ENCODE assay signal across 11 cellular contexts in genomic region chr17:47651704-47652103, GRCh38. TPM values are rescaled to one million over a fixed set of nuclear protein-coding genes. Genes with fewer than 3 reads are reported as not detected.
A peak's percentile ranks its signal among the peaks of the same experiment; 100 is the strongest.
DNase-seq lines count a peak whose midpoint lies in the region; ATAC-seq and TF ChIP-seq lines count a peak whose summit lies in the region.
"Had no signal": no experiment of that assay in that cellular context is flagged by ENCODE, and none has a peak within 500 bp of the region (broad histone marks: within the 10 kb centered on the region; RNA-seq: fewer than 3 reads in every experiment).

No MANE protein-coding gene starts in this region.

- CTCF ChIA-PET in activated naive CD4-positive, alpha-beta T cell treated with anti-CD3 and anti-CD28 coated beads, Interleukin-2, amount 10 ng/mL, durations not matched to agents 7 days and 5 days (lab: Charles Lee): interaction anchor here (1.0 to 1.9 kb wide), 3 partner anchors 12 to 16 kb away, joined by 3 to 5 read pairs (median 4); no protein-coding TSS in a partner anchor

- peaks cover 58% of the 10 kb centered on the region for H3K36me3 Mint-ChIP-seq in activated naive CD4-positive, alpha-beta T cell treated with anti-CD3 and anti-CD28 coated beads, Interleukin-2, amount 10 ng/mL, durations not matched to agents 7 days and 5 days

- H3K9me3 Mint-ChIP-seq in activated naive CD4-positive, alpha-beta T cell treated with anti-CD3 and anti-CD28 coated beads, Interleukin-2, amount 10 ng/mL, durations not matched to agents 7 days and 5 days: no peaks in the 10 kb centered on the region

- peak overlapping the region; percentile 75 for H3K27ac Mint-ChIP-seq in activated naive CD4-positive, alpha-beta T cell treated with anti-CD3 and anti-CD28 coated beads, Interleukin-2, amount 10 ng/mL, durations not matched to agents 7 days and 5 days

- TF ChIP-seq POLR2A in spleen (IDR thresholded peaks at IDR 0.05): no peak

- peak overlapping the region; percentile 97 for H3K4me3 Mint-ChIP-seq in activated naive CD4-positive, alpha-beta T cell treated with anti-CD3 and anti-CD28 coated beads, Interleukin-2, amount 10 ng/mL, durations not matched to agents 7 days and 5 days

- whole genome bisulfite sequencing in spleen, 5 donors: 26 to 51% (median 44%) methylated on average over 2 of the region's 2 CpGs

- intact Hi-C loops in spleen (cut with DNase I; ENCODE audit: low total_unique reads): no loop called here

- H3K36me3 ChIP-seq in SJSA1 (peaks cover 67% of the 10 kb centered on the region), spleen (peaks cover 0 to 55% (median 42%) of the 10 kb centered on the region in 6 donors)

- H3K27me3 Mint-ChIP-seq in activated naive CD4-positive, alpha-beta T cell treated with anti-CD3 and anti-CD28 coated beads, Interleukin-2, amount 10 ng/mL, durations not matched to agents 7 days and 5 days: peaks cover 12% of the 10 kb centered on the region

- H3K27me3 ChIP-seq in SJSA1 (replicated peaks): no peaks in the 10 kb centered on the region
- no peaks in the 10 kb centered on the region for H3K27me3 ChIP-seq in spleen (replicated peaks in 1 of 7)

- peaks cover 35% of the 10 kb centered on the region for H3K4me1 ChIP-seq in SJSA1 (replicated peaks)
- peaks cover 32 to 86% (median 73%) of the 10 kb centered on the region in 6 donors for H3K4me1 ChIP-seq in spleen

- H3K4me1 Mint-ChIP-seq in activated naive CD4-positive, alpha-beta T cell treated with anti-CD3 and anti-CD28 coated beads, Interleukin-2, amount 10 ng/mL, durations not matched to agents 7 days and 5 days: peaks cover 71% of the 10 kb centered on the region

- no peak for DNase-seq in activated naive CD4-positive, alpha-beta T cell treated with anti-CD3 and anti-CD28 coated beads, Interleukin-2, amount 10 ng/mL, durations not matched to agents 7 days and 5 days
- no peak for DNase-seq in activated naive CD4-positive, alpha-beta T cell treated with Interleukin-2 at 50 U/mL for 16 hours
- DNase-seq in SJSA1 (ENCODE audit: low read depth in 1 of 2, low spot score in 2 of 2): no peak
- no peak for DNase-seq in fibroblast of pulmonary artery (ENCODE audit: low read depth)
- no peak for DNase-seq in spleen
- DNase-seq in activated effector memory CD4-positive, alpha-beta T cell treated with Interleukin-2 at 50 U/mL for 16 hours: no peak
- DNase-seq: C1 segment of cervical spinal cord; NCI-H526; stimulated activated naive CD4-positive, alpha-beta T cell treated with Interleukin-2 at 50 U/mL for 16 hours had no signal

- H3K9me3 ChIP-seq in SJSA1 (replicated peaks): no peaks in the 10 kb centered on the region; the same call in 1 of the 2 replicates
- no peaks in the 10 kb centered on the region for H3K9me3 ChIP-seq in spleen

- TF ChIP-seq CTCF in fibroblast of pulmonary artery (IDR thresholded peaks at IDR 0.05; ENCODE audit: low read length, missing control alignments) (no peak), spleen (IDR thresholded peaks at IDR 0.05 in 8 of 11, conservative IDR thresholded peaks at IDR 0.05 in 3 of 11) (no peak)

- H3K4me3 ChIP-seq in SJSA1 (no peak overlapping the region), fibroblast of pulmonary artery (replicated peaks; ENCODE audit: low read depth, low read length) (peak overlapping the region; percentile 80), spleen (peak overlapping the region in 2 of 8 donors; percentile 96 to 98)

- H3K27ac ChIP-seq in SJSA1: peak overlapping the region; percentile 39; the same call in 1 of the 2 replicates
- H3K27ac ChIP-seq in spleen: peak overlapping the region in 6 of 8 donors; percentile 32 to 98 (median 96)

- ATAC-seq in HG03045 (IDR thresholded peaks at IDR 0.05; ENCODE audit: unreplicated experiment): no peak
- ATAC-seq in GM18868 (IDR thresholded peaks at IDR 0.05; ENCODE audit: unreplicated experiment): no peak

RNA-seq across cellular contexts. Expression of gene KPNB1, which starts 2.0 kb away (rescaled TPM):
- 571 and 681 TPM in 2 replicates for total RNA-seq in SJSA1 (2014; rRNA removed; shearing (Covaris generic))
- total RNA-seq in spleen: 100 to 1,000 TPM; 232 to 331 (median 259) TPM
- 10 to 100 TPM; 37.0 to 56.7 (median 49.0) TPM for polyA plus RNA-seq in spleen

RNA-seq across cellular contexts. Expression of gene TBKBP1, which starts 42.3 kb away (rescaled TPM):
- 3.5 and 4.5 TPM in 2 replicates for total RNA-seq in SJSA1 (2014; rRNA removed; shearing (Covaris generic))
- 10 to 100 TPM; 11.6 to 28.0 (median 19.6) TPM for total RNA-seq in spleen
- polyA plus RNA-seq in spleen: 10 to 100 TPM in 2 of 3 donors, 1 to 10 TPM in 1; 3.8 to 25.7 (median 10.2) TPM
